Comparison of ENCODE assay signal across 21 cellular contexts in the genomic region with DNA sequence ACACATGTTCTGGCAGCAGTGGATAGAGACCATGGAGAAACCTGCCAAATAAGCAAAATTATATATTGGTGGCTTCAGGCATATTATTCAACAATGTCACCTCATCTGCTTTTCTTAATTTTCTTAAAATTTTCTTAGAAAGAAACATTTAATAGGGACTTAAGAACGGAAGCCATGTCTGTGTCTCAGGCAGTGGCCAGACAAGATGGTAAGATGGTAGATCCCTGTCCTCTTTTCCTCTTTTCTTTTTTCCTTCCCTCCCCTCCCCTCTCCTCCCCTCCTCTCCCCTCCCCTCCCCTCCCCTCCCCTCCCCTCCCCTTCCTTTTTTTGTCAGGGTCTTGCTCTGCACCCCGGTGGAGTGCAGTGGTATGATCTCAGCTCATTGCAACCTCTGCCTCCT. TPM values are rescaled to one million over a fixed set of nuclear protein-coding genes. Genes with fewer than 3 reads are reported as not detected.
"Had no signal": no experiment of that assay in that cellular context is flagged by ENCODE, and none has a peak within 500 bp of the region (broad histone marks: within the 10 kb centered on the region; RNA-seq: fewer than 3 reads in every experiment).

No MANE protein-coding gene starts in this region.

- H3K4me1 ChIP-seq: SJCRH30 had no signal

- DNase-seq: Karpas-422, KG1, MG63, NCI-H1092, NCI-H1105 treated with DMSO at 0.1 percent for 48 hours, NCI-H1417 treated with DMSO at 0.1 percent for 48 hours, NCI-H1694, NCI-H187 treated with DMSO at 0.1 percent for 48 hours, NCI-H2029 treated with DMSO at 0.1 percent for 48 hours, NCI-H2107, NCI-H2227 treated with DMSO at 0.1 percent for 48 hours, NCI-H524, NCI-H526 treated with DMSO at 0.1 percent for 48 hours, NCI-H774, RPMI8226, SHP77 treated with DMSO at 0.1 percent for 48 hours, SJCRH30 had no signal

- H3K36me3 ChIP-seq: MG63, SJCRH30 had no signal

- ATAC-seq: SK-N-SH treated with all-trans-retinoic acid at 6 μM for 48 hours had no signal

- FAIRE-seq: HTR-8/SVneo, RCC 7860 had no signal

- H3K9me3 ChIP-seq: MG63, SJCRH30 had no signal

- H3K27me3 ChIP-seq: MG63, SJCRH30 had no signal

- H3K27ac ChIP-seq: HL-60, SJCRH30 had no signal

- H3K4me3 ChIP-seq: MG63, SJCRH30 had no signal

RNA-seq across cellular contexts. Expression of a gene that starts 24.2 kb away (rescaled TPM):
- total RNA-seq: SJCRH30 had no signal
